12 cellular contexts compared by ENCODE assay signal in genomic region chr1:175201061-175201508, GRCh38. TPM values are rescaled to one million over a fixed set of nuclear protein-coding genes. Genes with fewer than 3 reads are reported as not detected.
DNase-seq lines count a peak whose midpoint lies in the region; ATAC-seq and TF ChIP-seq lines count a peak whose summit lies in the region.
"Had no signal": no experiment of that assay in that cellular context is flagged by ENCODE, and none has a peak within 500 bp of the region (broad histone marks: within the 10 kb centered on the region; RNA-seq: fewer than 3 reads in every experiment).

No MANE protein-coding gene starts in this region.

- H3K27ac ChIP-seq in lung (ENCODE audit: low read depth in 1 of 2, low read length in 1 of 2) (peak overlapping the region; percentile 49 to 88), testis (peak overlapping the region; percentile 22 to 54)

- H3K4me3 ChIP-seq in lung (no peak overlapping the region), testis (no peak overlapping the region)
- H3K4me3 ChIP-seq: HAP-1, K562 had no signal

- peaks cover 4 to 17% of the 10 kb centered on the region in 2 donors for H3K4me1 ChIP-seq in lung (ENCODE audit: control insufficient read depth in 2 of 2, insufficient read depth in 2 of 2, low read length in 2 of 2)
- peaks cover 4% of the 10 kb centered on the region for H3K4me1 ChIP-seq in testis
- H3K4me1 ChIP-seq: Caco-2, HAP-1 had no signal

- no peaks in the 10 kb centered on the region for H3K27me3 ChIP-seq in lung (ENCODE audit: control insufficient read depth, insufficient read depth)
- H3K27me3 ChIP-seq in testis = no peaks in the 10 kb centered on the region

- H3K27ac Mint-ChIP-seq in activated CD8-positive, alpha-beta T cell treated with anti-CD3 and anti-CD28 coated beads for 36 hours = no peak overlapping the region
- H3K27ac Mint-ChIP-seq in activated naive CD4-positive, alpha-beta T cell treated with anti-CD3 and anti-CD28 coated beads, Interleukin-2, amount 10 ng/mL, durations not matched to agents 7 days and 5 days = no peak overlapping the region
- no peak overlapping the region for H3K27ac Mint-ChIP-seq in activated T-cell treated with anti-CD3 and anti-CD28 coated beads, Interleukin-2, amount 50 U/mL, for 24 hours

- H3K36me3 ChIP-seq in lung (ENCODE audit: control insufficient read depth in 2 of 2, insufficient read depth in 2 of 2, low read length in 2 of 2) (no peaks in the 10 kb centered on the region), testis (ENCODE audit: low read depth, missing control alignments) (no peaks in the 10 kb centered on the region)
- H3K36me3 ChIP-seq: HAP-1 had no signal

- peak; percentile 18 for DNase-seq in M059J (ENCODE audit: low read depth)
- peak; percentile 91 to 93 for DNase-seq in dermis microvascular lymphatic vessel endothelial cell (ENCODE audit: low read depth in 2 of 2)
- DNase-seq in lung (ENCODE audit: low spot score) = no peak
- no peak for DNase-seq in testis
- DNase-seq in activated CD8-positive, alpha-beta T cell treated with anti-CD3 and anti-CD28 coated beads for 36 hours = no peak
- DNase-seq in activated naive CD4-positive, alpha-beta T cell treated with anti-CD3 and anti-CD28 coated beads, Interleukin-2, amount 10 ng/mL, durations not matched to agents 7 days and 5 days = no peak
- no peak for DNase-seq in activated T-cell treated with anti-CD3 and anti-CD28 coated beads, Interleukin-2, amount 50 U/mL, for 24 hours
- no peak for DNase-seq in superior temporal gyrus (ENCODE audit: extremely low spot score)
- DNase-seq: Caco-2, RPMI8226 had no signal

- CTCF ChIA-PET in activated CD8-positive, alpha-beta T cell treated with anti-CD3 and anti-CD28 coated beads for 36 hours (lab: Charles Lee) = interaction anchor here (1.6 kb wide), 1 partner anchor 117 kb away, joined by 3 read pairs; no protein-coding TSS in a partner anchor
- CTCF ChIA-PET in activated naive CD4-positive, alpha-beta T cell treated with anti-CD3 and anti-CD28 coated beads, Interleukin-2, amount 10 ng/mL, durations not matched to agents 7 days and 5 days (lab: Charles Lee) = interaction anchor here (1.0 kb wide), 1 partner anchor 46 kb away, joined by 3 read pairs; no protein-coding TSS in a partner anchor

- ATAC-seq in lung (ENCODE audit: insufficient read depth, low FRiP score) = no peak
- no peak for ATAC-seq in activated CD8-positive, alpha-beta T cell treated with anti-CD3 and anti-CD28 coated beads for 36 hours
- ATAC-seq: K562 had no signal

- intact Hi-C loops in testis (cut with DNase I; ENCODE audit: low total_unique reads) = no loop called here
- intact Hi-C loops in activated CD8-positive, alpha-beta T cell treated with anti-CD3 and anti-CD28 coated beads for 36 hours (cut with micrococcal nuclease) = no loop called here

- H3K9me3 Mint-ChIP-seq in activated CD8-positive, alpha-beta T cell treated with anti-CD3 and anti-CD28 coated beads for 36 hours = no peaks in the 10 kb centered on the region
- peaks cover 4% of the 10 kb centered on the region for H3K9me3 Mint-ChIP-seq in activated naive CD4-positive, alpha-beta T cell treated with anti-CD3 and anti-CD28 coated beads, Interleukin-2, amount 10 ng/mL, durations not matched to agents 7 days and 5 days
- H3K9me3 Mint-ChIP-seq in activated T-cell treated with anti-CD3 and anti-CD28 coated beads, Interleukin-2, amount 50 U/mL, for 24 hours = no peaks in the 10 kb centered on the region

- TF ChIP-seq CTCF in lung (IDR thresholded peaks at IDR 0.05; ENCODE audit: control extremely low read depth, extremely low read depth) (no peak), testis (IDR thresholded peaks at IDR 0.05) (no peak)
- TF ChIP-seq CTCF in activated CD8-positive, alpha-beta T cell treated with anti-CD3 and anti-CD28 coated beads for 36 hours (IDR thresholded peaks at IDR 0.05) = no peak

- H3K9me3 ChIP-seq in lung (ENCODE audit: control insufficient read depth in 2 of 2, insufficient read depth in 1 of 2, low read length in 1 of 2) = no peaks in the 10 kb centered on the region
- no peaks in the 10 kb centered on the region for H3K9me3 ChIP-seq in testis
- H3K9me3 ChIP-seq: Caco-2, HAP-1 had no signal

- 29 to 34% methylated on average over 5 of the region's 5 CpGs for WGBS in lung, 2 donors
- WGBS in testis, 2 donors = 30 to 37% methylated on average over 5 of the region's 5 CpGs

- peaks cover 7% of the 10 kb centered on the region for H3K4me1 Mint-ChIP-seq in activated CD8-positive, alpha-beta T cell treated with anti-CD3 and anti-CD28 coated beads for 36 hours (ENCODE audit: low read depth)
- H3K4me1 Mint-ChIP-seq in activated naive CD4-positive, alpha-beta T cell treated with anti-CD3 and anti-CD28 coated beads, Interleukin-2, amount 10 ng/mL, durations not matched to agents 7 days and 5 days = peaks cover 32% of the 10 kb centered on the region
- H3K4me1 Mint-ChIP-seq in activated T-cell treated with anti-CD3 and anti-CD28 coated beads, Interleukin-2, amount 50 U/mL, for 24 hours (ENCODE audit: low read depth) = peaks cover 20% of the 10 kb centered on the region

- no peaks in the 10 kb centered on the region for H3K36me3 Mint-ChIP-seq in activated CD8-positive, alpha-beta T cell treated with anti-CD3 and anti-CD28 coated beads for 36 hours (ENCODE audit: low read depth)
- peaks cover 2% of the 10 kb centered on the region for H3K36me3 Mint-ChIP-seq in activated naive CD4-positive, alpha-beta T cell treated with anti-CD3 and anti-CD28 coated beads, Interleukin-2, amount 10 ng/mL, durations not matched to agents 7 days and 5 days
- no peaks in the 10 kb centered on the region for H3K36me3 Mint-ChIP-seq in activated T-cell treated with anti-CD3 and anti-CD28 coated beads, Interleukin-2, amount 50 U/mL, for 24 hours (ENCODE audit: low read depth)

- POLR2A ChIA-PET in activated CD8-positive, alpha-beta T cell treated with anti-CD3 and anti-CD28 coated beads for 36 hours (lab: Charles Lee) = interaction anchor here (0.6 to 1.0 kb wide), 2 partner anchors 12 to 44 kb away, joined by 3 to 4 read pairs; no protein-coding TSS in a partner anchor

- TF ChIP-seq POLR2A in testis (IDR thresholded peaks at IDR 0.05) = no peak

- H3K4me3 Mint-ChIP-seq in activated CD8-positive, alpha-beta T cell treated with anti-CD3 and anti-CD28 coated beads for 36 hours = no peak overlapping the region
- no peak overlapping the region for H3K4me3 Mint-ChIP-seq in activated naive CD4-positive, alpha-beta T cell treated with anti-CD3 and anti-CD28 coated beads, Interleukin-2, amount 10 ng/mL, durations not matched to agents 7 days and 5 days
- H3K4me3 Mint-ChIP-seq in activated T-cell treated with anti-CD3 and anti-CD28 coated beads, Interleukin-2, amount 50 U/mL, for 24 hours = no peak overlapping the region

- no peaks in the 10 kb centered on the region for H3K27me3 Mint-ChIP-seq in activated CD8-positive, alpha-beta T cell treated with anti-CD3 and anti-CD28 coated beads for 36 hours
- peaks cover 24% of the 10 kb centered on the region for H3K27me3 Mint-ChIP-seq in activated naive CD4-positive, alpha-beta T cell treated with anti-CD3 and anti-CD28 coated beads, Interleukin-2, amount 10 ng/mL, durations not matched to agents 7 days and 5 days
- H3K27me3 Mint-ChIP-seq in activated T-cell treated with anti-CD3 and anti-CD28 coated beads, Interleukin-2, amount 50 U/mL, for 24 hours = no peaks in the 10 kb centered on the region

RNA-seq across cellular contexts. Expression of gene KIAA0040, which starts 8.5 kb away (rescaled TPM):
- total RNA-seq in M059J (2014; rRNA removed; shearing (Covaris generic)) = 4.4 and 4.6 TPM in 2 replicates
- total RNA-seq in dermis microvascular lymphatic vessel endothelial cell = 9.2 and 10.0 TPM in 2 replicates
- total RNA-seq in lung = 10 to 100 TPM; 23.9 to 35.1 TPM
- 10 to 100 TPM; 13.4 to 37.9 TPM for polyA plus RNA-seq in lung
- total RNA-seq in testis = 1 to 10 TPM; 5.8 to 8.2 TPM
- polyA plus RNA-seq in testis (ENCODE audit: insufficient read depth, low read depth, low replicate concordance) = 10.3 TPM
- 10 to 100 TPM; 20.8 to 21.1 TPM for total RNA-seq in activated CD8-positive, alpha-beta T cell treated with anti-CD3 and anti-CD28 coated beads for 36 hours

Comparison
In these comparisons a context has a peak if more than half of its experiments do, and no peak if none do; other contexts are left out.
1. DNase-seq: peak in M059J (single experiment) and dermis microvascular lymphatic vessel endothelial cell (2 of 2); none in lung (single experiment), testis (single experiment), activated CD8-positive, alpha-beta T cell treated with anti-CD3 and anti-CD28 coated beads for 36 hours (single experiment), activated naive CD4-positive, alpha-beta T cell treated with anti-CD3 and anti-CD28 coated beads, Interleukin-2, amount 10 ng/mL, durations not matched to agents 7 days and 5 days (single experiment), activated T-cell treated with anti-CD3 and anti-CD28 coated beads, Interleukin-2, amount 50 U/mL, for 24 hours (single experiment) and superior temporal gyrus (single experiment).